Comparison of ENCODE assay signal across 23 cellular contexts in genomic region chr20:49106332-49106731, GRCh38.
"Had no signal": no experiment of that assay in that cellular context is flagged by ENCODE, and none has a peak within 500 bp of the region (broad histone marks: within the 10 kb centered on the region; RNA-seq: fewer than 3 reads in every experiment).

No MANE protein-coding gene starts in this region.

- H3K4me2 ChIP-seq: hepatocyte had no signal

- H3K9me3 Mint-ChIP-seq: activated CD4-positive, alpha-beta T cell treated with anti-CD3 and anti-CD28 coated beads, Interleukin-2, amount 10 ng/mL, durations not matched to agents 7 days and 5 days; activated CD8-positive, alpha-beta T cell treated with anti-CD3 and anti-CD28 coated beads for 36 hours; dendritic cell treated with granulocyte-macrophage colony-stimulating factor and Interleukin-4, amounts not matched to agents 40 ng/mL and 50 ng/mL, for 4 days; immature natural killer cell; naive thymus-derived CD4-positive, alpha-beta T cell; T-helper 2 cell treated with Interferon-gamma antibody and Interleukin-4, amounts not matched to agents 5 μg/mL and 100 μg/mL, for 36 hours had no signal

- ATAC-seq: activated CD8-positive, alpha-beta T cell treated with anti-CD3 and anti-CD28 coated beads for 36 hours; esophagus mucosa; left lung; naive thymus-derived CD4-positive, alpha-beta T cell had no signal

- H3K27me3 Mint-ChIP-seq: activated CD4-positive, alpha-beta T cell treated with anti-CD3 and anti-CD28 coated beads, Interleukin-2, amount 10 ng/mL, durations not matched to agents 7 days and 5 days; activated CD8-positive, alpha-beta T cell treated with anti-CD3 and anti-CD28 coated beads for 36 hours; dendritic cell treated with granulocyte-macrophage colony-stimulating factor and Interleukin-4, amounts not matched to agents 40 ng/mL and 50 ng/mL, for 4 days; naive thymus-derived CD4-positive, alpha-beta T cell had no signal

- DNase-seq: activated CD4-positive, alpha-beta T cell treated with anti-CD3 and anti-CD28 coated beads, Interleukin-2, amount 10 ng/mL, durations not matched to agents 7 days and 5 days; activated CD4-positive, CD25-positive, alpha-beta regulatory T cell treated with anti-CD3 and anti-CD28 coated beads, Interleukin-2, amount 50 U/mL, for 72 hours; activated CD8-positive, alpha-beta T cell treated with anti-CD3 and anti-CD28 coated beads for 36 hours; activated naive CD4-positive, alpha-beta T cell treated with Interleukin-2 at 50 U/mL for 16 hours; activated T-cell treated with anti-CD3 and anti-CD28 coated beads, Interleukin-2, amount 50 U/mL, for 1 hour; amygdala; effector CD4-positive, alpha-beta T cell; glutamatergic neuron; immature natural killer cell; kidney glomerular epithelial cell; left lung; naive thymus-derived CD4-positive, alpha-beta T cell; stimulated activated CD4-positive, alpha-beta T cell treated with anti-CD3 and anti-CD28 coated beads, Interleukin-4, amount 100 ng/mL, for 24 hours; stimulated activated naive CD4-positive, alpha-beta T cell treated with Interleukin-2 at 50 U/mL for 16 hours; upper lobe of left lung had no signal

- H3K4me3 ChIP-seq: hepatocyte, left lung, lung, prostate gland, right atrium auricular region, upper lobe of left lung had no signal

- H2AFZ ChIP-seq: hepatocyte had no signal

- H3K27ac ChIP-seq: hepatocyte, left lung, right atrium auricular region, upper lobe of left lung, VCaP had no signal

- H3K27ac Mint-ChIP-seq: activated CD4-positive, alpha-beta T cell treated with anti-CD3 and anti-CD28 coated beads, Interleukin-2, amount 10 ng/mL, durations not matched to agents 7 days and 5 days; dendritic cell treated with granulocyte-macrophage colony-stimulating factor and Interleukin-4, amounts not matched to agents 40 ng/mL and 50 ng/mL, for 4 days had no signal

- H3K9me3 ChIP-seq: left lung, prostate gland, right atrium auricular region, upper lobe of left lung had no signal

- H3K4me1 ChIP-seq: left lung, right atrium auricular region, upper lobe of left lung had no signal

- H3K4me3 Mint-ChIP-seq: activated CD4-positive, alpha-beta T cell treated with anti-CD3 and anti-CD28 coated beads, Interleukin-2, amount 10 ng/mL, durations not matched to agents 7 days and 5 days; activated CD8-positive, alpha-beta T cell treated with anti-CD3 and anti-CD28 coated beads for 36 hours; dendritic cell treated with granulocyte-macrophage colony-stimulating factor and Interleukin-4, amounts not matched to agents 40 ng/mL and 50 ng/mL, for 4 days; immature natural killer cell; naive thymus-derived CD4-positive, alpha-beta T cell; T-helper 2 cell treated with Interferon-gamma antibody and Interleukin-4, amounts not matched to agents 5 μg/mL and 100 μg/mL, for 36 hours had no signal

- H3K79me2 ChIP-seq: hepatocyte had no signal

- H3K27me3 ChIP-seq: hepatocyte, left lung, right atrium auricular region, upper lobe of left lung had no signal

- H3K36me3 ChIP-seq: prostate gland had no signal
